In the genomic region with DNA sequence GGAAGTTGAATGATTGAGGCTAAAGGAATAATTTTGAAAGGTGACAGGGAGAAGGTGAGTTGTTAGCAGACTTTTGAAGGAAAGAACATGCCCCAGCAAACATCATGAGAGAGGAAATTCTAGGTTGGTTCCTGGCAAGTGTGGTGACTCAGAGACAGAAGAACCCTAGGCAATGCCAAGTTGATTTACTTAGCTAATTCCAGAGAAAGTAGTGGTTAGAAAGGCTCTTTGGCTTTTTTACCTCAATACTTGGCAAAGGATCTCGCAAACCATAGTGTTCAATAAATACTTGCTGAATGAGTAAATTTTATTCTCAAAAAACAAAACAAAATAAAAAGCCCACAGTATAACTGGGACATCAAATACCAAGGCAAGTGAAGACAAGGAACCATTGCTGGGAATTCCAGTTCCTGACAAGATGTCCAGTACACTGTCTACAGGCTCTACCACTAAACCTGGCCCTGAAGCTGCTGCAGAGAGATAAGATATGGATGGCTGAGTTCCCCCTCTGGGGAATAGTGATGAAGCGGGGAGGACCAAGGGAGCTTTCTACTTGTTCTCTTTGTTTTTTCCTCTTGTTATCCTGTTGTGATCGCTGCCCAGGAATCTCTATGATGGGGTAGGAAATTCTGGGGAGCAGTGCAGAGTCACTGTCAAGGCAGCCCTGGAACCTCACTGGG, we compare ENCODE assay signal across 14 cellular contexts. TPM values are rescaled to one million over a fixed set of nuclear protein-coding genes. Genes with fewer than 3 reads are reported as not detected.
DNase-seq lines count a peak whose midpoint lies in the region; ATAC-seq and TF ChIP-seq lines count a peak whose summit lies in the region.
"Had no signal": no experiment of that assay in that cellular context is flagged by ENCODE, and none has a peak within 500 bp of the region (broad histone marks: within the 10 kb centered on the region; RNA-seq: fewer than 3 reads in every experiment).

No MANE protein-coding gene starts in this region.

- no peaks in the 10 kb centered on the region for H3K9me3 ChIP-seq in RWPE2 (ENCODE audit: severe bottlenecking)
- H3K9me3 ChIP-seq in thyroid gland = no peaks in the 10 kb centered on the region
- no peaks in the 10 kb centered on the region for H3K9me3 ChIP-seq in SJCRH30 (replicated peaks)
- H3K9me3 ChIP-seq: A549 had no signal

- no peak overlapping the region for H3K4me3 ChIP-seq in RWPE2 (ENCODE audit: severe bottlenecking)
- H3K4me3 ChIP-seq in thyroid gland (replicated peaks in 1 of 3) = no peak overlapping the region
- no peak overlapping the region for H3K4me3 ChIP-seq in SJCRH30
- H3K4me3 ChIP-seq: A549, neural progenitor cell had no signal

- H3K27me3 ChIP-seq in RWPE2 (ENCODE audit: insufficient read depth, poor library complexity, severe bottlenecking) = no peaks in the 10 kb centered on the region
- no peaks in the 10 kb centered on the region for H3K27me3 ChIP-seq in thyroid gland
- H3K27me3 ChIP-seq in SJCRH30 = no peaks in the 10 kb centered on the region
- H3K27me3 ChIP-seq: neural progenitor cell had no signal

- H3K4me1 ChIP-seq in RWPE2 (ENCODE audit: insufficient read depth, poor library complexity, severe bottlenecking) = peaks cover 22% of the 10 kb centered on the region
- H3K4me1 ChIP-seq in thyroid gland = no peaks in the 10 kb centered on the region
- no peaks in the 10 kb centered on the region for H3K4me1 ChIP-seq in SJCRH30
- H3K4me1 ChIP-seq: A549, neural progenitor cell had no signal

- intact Hi-C loops in activated CD4-positive, alpha-beta T cell treated with anti-CD3 and anti-CD28 coated beads for 36 hours (cut with DNase I, micrococcal nuclease) = no loop called here
- intact Hi-C loops in thyroid gland (cut with DNase I) = no loop called here

- peaks cover 64% of the 10 kb centered on the region for H3K36me3 Mint-ChIP-seq in activated CD4-positive, alpha-beta T cell treated with anti-CD3 and anti-CD28 coated beads for 36 hours (ENCODE audit: low read depth)
- H3K36me3 Mint-ChIP-seq: neural progenitor cell had no signal

- H3K9me3 Mint-ChIP-seq in activated CD4-positive, alpha-beta T cell treated with anti-CD3 and anti-CD28 coated beads for 36 hours (ENCODE audit: low read depth) = no peaks in the 10 kb centered on the region
- H3K9me3 Mint-ChIP-seq: neural progenitor cell had no signal

- peaks cover 34% of the 10 kb centered on the region for H3K4me1 Mint-ChIP-seq in activated CD4-positive, alpha-beta T cell treated with anti-CD3 and anti-CD28 coated beads for 36 hours
- H3K4me1 Mint-ChIP-seq: neural progenitor cell had no signal

- no peak for TF ChIP-seq CTCF in RWPE2 (IDR thresholded peaks at IDR 0.05; ENCODE audit: poor library complexity, severe bottlenecking)
- TF ChIP-seq CTCF in thyroid gland (IDR thresholded peaks at IDR 0.05) = no peak

- WGBS in thyroid gland, 2 donors = 77 to 91% methylated on average over 3 of the region's 3 CpGs

- DNase-seq in activated CD4-positive, alpha-beta T cell treated with anti-CD3 and anti-CD28 coated beads for 36 hours = no peak
- DNase-seq in activated CD4-positive, alpha-beta T cell treated with anti-CD3 and anti-CD28 coated beads for 1 hour = no peak
- DNase-seq in RWPE2 (ENCODE audit: low spot score) (no peak), dedifferentiated amniotic fluid mesenchymal stem cell (ENCODE audit: extremely low spot score) (peak; percentile 35), renal cortical epithelial cell (ENCODE audit: low read depth) (peak; percentile 96), thyroid gland (no peak), SJCRH30 (no peak), DMS153 treated with DMSO at 0.1 percent for 48 hours (lab: John Stamatoyannopoulos, UW; ENCODE audit: unreplicated experiment) (no peak)
- DNase-seq: activated CD4-positive, alpha-beta T cell treated with anti-CD3 and anti-CD28 coated beads, Interleukin-2, amount 50 U/mL, for 4 hours; NCI-H1048; stimulated activated CD4-positive, alpha-beta T cell treated with anti-CD3 and anti-CD28 coated beads, Interleukin-4, amount 100 ng/mL, for 4 hours; substantia nigra had no signal

- CTCF ChIA-PET in activated CD4-positive, alpha-beta T cell treated with anti-CD3 and anti-CD28 coated beads for 36 hours (lab: Charles Lee) = interaction anchor here (0.7 to 2.1 kb wide), 7 partner anchors 8 to 207 kb away, joined by 3 to 6 read pairs (median 4); no protein-coding TSS in a partner anchor

- ATAC-seq in activated CD4-positive, alpha-beta T cell treated with anti-CD3 and anti-CD28 coated beads for 36 hours = no peak
- peak; percentile 90 for ATAC-seq in RWPE2 (ENCODE audit: low read depth)
- ATAC-seq: A549 had no signal

- H3K4me3 Mint-ChIP-seq in activated CD4-positive, alpha-beta T cell treated with anti-CD3 and anti-CD28 coated beads for 36 hours = no peak overlapping the region
- H3K4me3 Mint-ChIP-seq: neural progenitor cell had no signal

- H3K27ac Mint-ChIP-seq in activated CD4-positive, alpha-beta T cell treated with anti-CD3 and anti-CD28 coated beads for 36 hours = peak overlapping the region; percentile 63
- H3K27ac Mint-ChIP-seq: neural progenitor cell had no signal

- no peak for TF ChIP-seq POLR2A in thyroid gland (IDR thresholded peaks at IDR 0.05)

- no peaks in the 10 kb centered on the region for H3K27me3 Mint-ChIP-seq in activated CD4-positive, alpha-beta T cell treated with anti-CD3 and anti-CD28 coated beads for 36 hours

- POLR2A ChIA-PET in activated CD4-positive, alpha-beta T cell treated with anti-CD3 and anti-CD28 coated beads for 36 hours (lab: Charles Lee) = interaction anchor here (0.6 kb wide), 2 partner anchors 11 to 17 kb away, joined by 3 read pairs; no protein-coding TSS in a partner anchor

- H3K27ac ChIP-seq in RWPE2 (ENCODE audit: poor library complexity, severe bottlenecking) = peak overlapping the region; percentile 87
- no peak overlapping the region for H3K27ac ChIP-seq in thyroid gland
- no peak overlapping the region for H3K27ac ChIP-seq in SJCRH30
- H3K27ac ChIP-seq: A549, neural progenitor cell had no signal

- H3K36me3 ChIP-seq in RWPE2 (ENCODE audit: low read depth) (no peaks in the 10 kb centered on the region), thyroid gland (no peaks in the 10 kb centered on the region), SJCRH30 (no peaks in the 10 kb centered on the region)
- H3K36me3 ChIP-seq: neural progenitor cell had no signal

RNA-seq across cellular contexts. Expression of a gene that starts 48.2 kb away (rescaled TPM):
- 10 to 100 TPM; 77.9 to 99.2 TPM for total RNA-seq in activated CD4-positive, alpha-beta T cell treated with anti-CD3 and anti-CD28 coated beads for 36 hours
- total RNA-seq in renal cortical epithelial cell = 0.10 and 1.7 TPM in 2 replicates
- total RNA-seq in thyroid gland = 1 to 10 TPM in 1 of 4 donors, under 1 TPM in 3; 0.45 to 4.3 (median 0.93) TPM
- not detected in 2 replicates for total RNA-seq in SJCRH30 (2014; rRNA removed; shearing (Covaris generic))

Comparison
In these comparisons a context has a peak if more than half of its experiments do, and no peak if none do; other contexts are left out.
1. DNase-seq: peak in dedifferentiated amniotic fluid mesenchymal stem cell (single experiment) and renal cortical epithelial cell (single experiment); none in activated CD4-positive, alpha-beta T cell treated with anti-CD3 and anti-CD28 coated beads for 36 hours (single experiment), activated CD4-positive, alpha-beta T cell treated with anti-CD3 and anti-CD28 coated beads for 1 hour (single experiment), RWPE2 (single experiment), thyroid gland (0 of 2), SJCRH30 (0 of 2) and DMS153 treated with DMSO at 0.1 percent for 48 hours (single experiment).
2. RNA of a gene that starts 48.2 kb away (total RNA-seq): 77.9 to 99.2 TPM in activated CD4-positive, alpha-beta T cell treated with anti-CD3 and anti-CD28 coated beads for 36 hours; 0.45 to 4.3 TPM in thyroid gland, 0.10 to 1.7 TPM in renal cortical epithelial cell and not detected in SJCRH30; every median in the first group is over 10 times any median in the second.